ENCODE assay signal across 12 cellular contexts in the genomic region with DNA sequence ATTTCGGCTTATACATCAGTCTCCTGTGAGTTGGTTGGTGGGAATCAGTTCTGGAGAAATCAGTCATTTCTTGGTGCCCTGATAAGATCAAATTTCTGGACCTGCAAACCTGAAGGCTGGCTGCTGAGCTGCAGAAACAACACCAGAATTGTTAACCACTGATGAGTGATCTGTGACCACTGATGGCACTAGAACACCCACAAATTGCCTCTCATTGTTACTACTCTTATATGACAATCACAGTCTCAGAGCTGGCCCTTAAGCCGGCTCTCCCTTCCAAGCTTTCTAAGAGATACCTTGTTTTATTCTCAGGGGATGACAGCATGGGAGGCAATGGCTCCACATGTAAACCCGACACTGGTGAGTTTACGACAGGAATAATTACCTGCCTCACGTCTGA. TPM values are rescaled to one million over a fixed set of nuclear protein-coding genes. Genes with fewer than 3 reads are reported as not detected.
A peak's percentile ranks its signal among the peaks of the same experiment; 100 is the strongest.
DNase-seq lines count a peak whose midpoint lies in the region; ATAC-seq, FAIRE-seq and TF ChIP-seq lines count a peak whose summit lies in the region.
"Had no signal": no experiment of that assay in that cellular context is flagged by ENCODE, and none has a peak within 500 bp of the region (broad histone marks: within the 10 kb centered on the region; RNA-seq: fewer than 3 reads in every experiment).

No MANE protein-coding gene starts in this region.

- no peak overlapping the region for H3K27ac ChIP-seq in body of pancreas

- in situ Hi-C loops in GM13977 (cut with MboI; ENCODE audit: low pct_unique_long_range_greater_than_20kb, low sequenced_read_pairs, unreplicated experiment): no loop called here

- H3K36me3 ChIP-seq in body of pancreas (replicated peaks in 1 of 2; ENCODE audit: insufficient read depth in 1 of 2, low read depth in 2 of 2): no peaks in the 10 kb centered on the region

- ATAC-seq in natural killer cell (peak in 2 of 3 donors; percentile 48 to 69), body of pancreas (no peak)

- H3K4me3 Mint-ChIP-seq in CD14-positive monocyte: peak overlapping the region; percentile 85 to 97
- peak overlapping the region; percentile 55 for H3K4me3 Mint-ChIP-seq in activated CD4-positive, alpha-beta memory T cell treated with anti-CD3 and anti-CD28 coated beads, Interleukin-2, amount 10 ng/mL, durations not matched to agents 7 days and 5 days
- H3K4me3 Mint-ChIP-seq in natural killer cell: peak overlapping the region; percentile 97

- no peak for TF ChIP-seq POLR2A in body of pancreas (IDR thresholded peaks at IDR 0.05)

- no peak for DNase-seq in CD14-positive monocyte (ENCODE audit: low spot score)
- peak; percentile 22 for DNase-seq in GM13977 (ENCODE audit: low spot score)
- peak; percentile 62 for DNase-seq in activated CD4-positive, alpha-beta memory T cell treated with anti-CD3 and anti-CD28 coated beads, Interleukin-2, amount 10 ng/mL, durations not matched to agents 7 days and 5 days
- DNase-seq in natural killer cell: peak; percentile 26
- DNase-seq in AML-193 (lab: John Stamatoyannopoulos, UW): no peak
- DNase-seq in effector CD4-positive, alpha-beta T cell: no peak
- DNase-seq in body of pancreas: no peak
- no peak for DNase-seq in urothelium cell line (ENCODE audit: low spot score)
- DNase-seq: DMS 273 treated with DMSO at 0.1 percent for 48 hours, NCI-H446 had no signal

- TF ChIP-seq CTCF in CD14-positive monocyte (IDR thresholded peaks at IDR 0.05) (no peak), GM13977 (IDR thresholded peaks at IDR 0.05; ENCODE audit: extremely low read depth, insufficient read depth, missing control alignments) (no peak), natural killer cell (IDR thresholded peaks at IDR 0.05) (no peak), body of pancreas (IDR thresholded peaks at IDR 0.05) (no peak)

- intact Hi-C loops in CD14-positive monocyte (cut with micrococcal nuclease): no loop called here
- intact Hi-C loops in natural killer cell (cut with micrococcal nuclease): loop anchor here (1.0 to 10.0 kb wide), 5 partner anchors 31 to 279 kb away; a partner anchor contains a TSS
- intact Hi-C loops in body of pancreas (cut with DNase I): no loop called here

- WGBS in body of pancreas, 2 donors: 89 to 91% methylated on average over 5 of the region's 5 CpGs

- H3K9me3 Mint-ChIP-seq in CD14-positive monocyte (no peaks in the 10 kb centered on the region), natural killer cell (no peaks in the 10 kb centered on the region)
- no peaks in the 10 kb centered on the region for H3K9me3 Mint-ChIP-seq in activated CD4-positive, alpha-beta memory T cell treated with anti-CD3 and anti-CD28 coated beads, Interleukin-2, amount 10 ng/mL, durations not matched to agents 7 days and 5 days

- CTCF ChIA-PET in activated CD4-positive, alpha-beta memory T cell treated with anti-CD3 and anti-CD28 coated beads, Interleukin-2, amount 10 ng/mL, durations not matched to agents 7 days and 5 days (lab: Charles Lee): interaction anchor here (0.8 to 9.3 kb wide), 7 partner anchors 25 to 279 kb away, joined by 3 to 90 read pairs (median 4); no protein-coding TSS in a partner anchor

- H3K27ac Mint-ChIP-seq in CD14-positive monocyte (peak overlapping the region in 6 of 7 donors; percentile 85 to 98 (median 96)), natural killer cell (no peak overlapping the region)
- H3K27ac Mint-ChIP-seq in activated CD4-positive, alpha-beta memory T cell treated with anti-CD3 and anti-CD28 coated beads, Interleukin-2, amount 10 ng/mL, durations not matched to agents 7 days and 5 days: peak overlapping the region; percentile 68

- no peaks in the 10 kb centered on the region for H3K4me1 ChIP-seq in body of pancreas

- no peaks in the 10 kb centered on the region for H3K27me3 ChIP-seq in body of pancreas

- POLR2A ChIA-PET in activated CD4-positive, alpha-beta memory T cell treated with anti-CD3 and anti-CD28 coated beads, Interleukin-2, amount 10 ng/mL, durations not matched to agents 7 days and 5 days (lab: Charles Lee): interaction anchor here (0.6 to 9.4 kb wide), 21 partner anchors 10 to 1562 kb away, joined by 3 to 175 read pairs (median 7); a partner anchor contains a TSS

- H3K27me3 Mint-ChIP-seq in CD14-positive monocyte (ENCODE audit: low read depth in 3 of 3): no peaks in the 10 kb centered on the region
- H3K27me3 Mint-ChIP-seq in activated CD4-positive, alpha-beta memory T cell treated with anti-CD3 and anti-CD28 coated beads, Interleukin-2, amount 10 ng/mL, durations not matched to agents 7 days and 5 days: peaks cover 21% of the 10 kb centered on the region
- H3K27me3 Mint-ChIP-seq in natural killer cell (ENCODE audit: low read depth in 2 of 2): no peaks in the 10 kb centered on the region

- no peak for FAIRE-seq in urothelium cell line (lab: Jason Lieb, UNC)
- FAIRE-seq: endothelial cell of umbilical vein, keratinocyte had no signal

- peaks cover 60% of the 10 kb centered on the region for H3K4me1 Mint-ChIP-seq in CD14-positive monocyte
- H3K4me1 Mint-ChIP-seq in activated CD4-positive, alpha-beta memory T cell treated with anti-CD3 and anti-CD28 coated beads, Interleukin-2, amount 10 ng/mL, durations not matched to agents 7 days and 5 days: peaks cover 55% of the 10 kb centered on the region
- H3K4me1 Mint-ChIP-seq in natural killer cell: peaks cover 36 to 48% of the 10 kb centered on the region in 2 donors

- H3K36me3 Mint-ChIP-seq in CD14-positive monocyte (peaks cover 31% of the 10 kb centered on the region in 2 donors), natural killer cell (peaks cover 12% of the 10 kb centered on the region)
- peaks cover 25% of the 10 kb centered on the region for H3K36me3 Mint-ChIP-seq in activated CD4-positive, alpha-beta memory T cell treated with anti-CD3 and anti-CD28 coated beads, Interleukin-2, amount 10 ng/mL, durations not matched to agents 7 days and 5 days (ENCODE audit: low read depth)

- H3K4me3 ChIP-seq in body of pancreas: no peak overlapping the region

- H3K9me3 ChIP-seq in body of pancreas: no peaks in the 10 kb centered on the region

RNA-seq across cellular contexts. Expression of a gene that starts 1.9 kb away (rescaled TPM):
- 100 to 1,000 TPM; 630 to 744 TPM for polyA plus RNA-seq in CD14-positive monocyte
- 10 to 100 TPM; 13.2 to 14.0 TPM for total RNA-seq in activated CD4-positive, alpha-beta memory T cell treated with anti-CD3 and anti-CD28 coated beads, Interleukin-2, amount 10 ng/mL, durations not matched to agents 7 days and 5 days
- total RNA-seq in natural killer cell (100 to 1,000 TPM in 2 of 3 donors, 10 to 100 TPM in 1; 85.2 to 147 (median 106) TPM), body of pancreas (1 to 10 TPM; 5.3 to 6.0 TPM)

RNA-seq across cellular contexts. Expression of a gene that starts 26.4 kb away (rescaled TPM):
- 100 to 1,000 TPM; 557 to 597 TPM for polyA plus RNA-seq in CD14-positive monocyte
- 100 to 1,000 TPM; 272 to 286 TPM for total RNA-seq in activated CD4-positive, alpha-beta memory T cell treated with anti-CD3 and anti-CD28 coated beads, Interleukin-2, amount 10 ng/mL, durations not matched to agents 7 days and 5 days
- 100 to 1,000 TPM; 105 to 115 (median 105) TPM for total RNA-seq in natural killer cell
- total RNA-seq in body of pancreas: 10 to 100 TPM; 55.0 to 91.0 TPM

RNA-seq across cellular contexts. Expression of a gene that starts 26.6 kb away (rescaled TPM):
- 10 to 100 TPM; 26.4 to 28.1 TPM for polyA plus RNA-seq in CD14-positive monocyte
- total RNA-seq in activated CD4-positive, alpha-beta memory T cell treated with anti-CD3 and anti-CD28 coated beads, Interleukin-2, amount 10 ng/mL, durations not matched to agents 7 days and 5 days: 10 to 100 TPM; 26.3 to 28.4 TPM
- total RNA-seq in natural killer cell: 10 to 100 TPM; 15.5 to 20.8 (median 17.8) TPM
- 10 to 100 TPM; 14.8 to 18.2 TPM for total RNA-seq in body of pancreas

RNA-seq across cellular contexts. Expression of a gene that starts 27.7 kb away (rescaled TPM):
- polyA plus RNA-seq in CD14-positive monocyte: 1 to 10 TPM; 1.1 to 2.7 TPM
- total RNA-seq in activated CD4-positive, alpha-beta memory T cell treated with anti-CD3 and anti-CD28 coated beads, Interleukin-2, amount 10 ng/mL, durations not matched to agents 7 days and 5 days: under 1 TPM; 0.18 TPM
- under 1 TPM in 1 of 3 donors, not detected in 2; 0.40 TPM for total RNA-seq in natural killer cell
- 1 to 10 TPM; 1.6 to 3.6 TPM for total RNA-seq in body of pancreas
- polyA plus RNA-seq: endothelial cell of umbilical vein, keratinocyte had no signal

RNA-seq across cellular contexts. Expression of a gene that starts 27.7 kb away (rescaled TPM):
- 1 to 10 TPM; 2.1 to 3.1 TPM for polyA plus RNA-seq in CD14-positive monocyte
- total RNA-seq in activated CD4-positive, alpha-beta memory T cell treated with anti-CD3 and anti-CD28 coated beads, Interleukin-2, amount 10 ng/mL, durations not matched to agents 7 days and 5 days: not detected
- 1 to 10 TPM in 1 of 3 donors, not detected in 2; 1.0 TPM for total RNA-seq in natural killer cell
- total RNA-seq in body of pancreas: 1 to 10 TPM in 1 of 2 donors, not detected in 1; 1.0 TPM
- polyA plus RNA-seq: keratinocyte had no signal

Comparison
In these comparisons a context has a peak if more than half of its experiments do, and no peak if none do; other contexts are left out.
1. DNase-seq: peak in GM13977 (single experiment), activated CD4-positive, alpha-beta memory T cell treated with anti-CD3 and anti-CD28 coated beads, Interleukin-2, amount 10 ng/mL, durations not matched to agents 7 days and 5 days (single experiment) and natural killer cell (single experiment); none in CD14-positive monocyte (single experiment), AML-193 (0 of 2), effector CD4-positive, alpha-beta T cell (single experiment), body of pancreas (0 of 4) and urothelium cell line (single experiment).
2. H3K27ac Mint-ChIP-seq: peak in CD14-positive monocyte (6 of 7) and activated CD4-positive, alpha-beta memory T cell treated with anti-CD3 and anti-CD28 coated beads, Interleukin-2, amount 10 ng/mL, durations not matched to agents 7 days and 5 days (single experiment); none in natural killer cell (0 of 2).
3. RNA of a gene that starts 1.9 kb away (total RNA-seq): 85.2 to 147 TPM in natural killer cell; 13.2 to 14.0 TPM in activated CD4-positive, alpha-beta memory T cell treated with anti-CD3 and anti-CD28 coated beads, Interleukin-2, amount 10 ng/mL, durations not matched to agents 7 days and 5 days and 5.3 to 6.0 TPM in body of pancreas; every median in the first group is over 4 times any median in the second.
4. Peak in every context shown above with its lines, with median percentiles within 50 percentile points of each other: H3K4me3 Mint-ChIP-seq.